ENCODE assay signal across 8 cellular contexts in the genomic region with DNA sequence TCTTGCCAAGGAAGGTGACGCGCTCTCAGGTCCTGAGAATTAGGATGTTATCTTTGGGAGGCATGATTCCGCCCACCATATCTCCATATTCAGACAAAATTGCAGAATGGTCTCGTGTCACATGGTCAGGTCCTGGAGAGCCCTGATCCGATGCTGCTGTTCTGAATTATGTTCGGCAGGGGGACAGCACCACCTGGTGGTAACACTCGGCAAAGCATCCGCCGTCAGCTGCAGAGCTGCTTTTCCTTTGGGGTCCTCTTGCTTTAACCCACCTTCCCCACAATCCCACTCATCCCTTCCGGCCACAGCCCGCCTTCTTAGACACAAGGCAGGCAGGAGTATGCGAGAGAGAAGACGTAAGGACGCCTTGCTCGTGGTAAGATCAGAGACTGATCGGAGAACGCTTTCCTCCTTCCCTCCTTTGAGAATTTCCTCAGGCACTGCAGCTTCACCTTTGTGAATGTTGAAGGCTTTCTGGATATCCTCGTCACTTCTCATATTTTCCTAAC.
DNase-seq lines count a peak whose midpoint lies in the region; ATAC-seq and TF ChIP-seq lines count a peak whose summit lies in the region.

No MANE protein-coding gene starts in this region.

- H3K9me3 ChIP-seq in WERI-Rb-1 (ENCODE audit: severe bottlenecking) = no peaks in the 10 kb centered on the region

- H3K4me3 ChIP-seq in GM12875 (ENCODE audit: low read depth, low read length) (no peak overlapping the region), WERI-Rb-1 (ENCODE audit: low read depth, low read length) (peak overlapping the region; percentile 31)

- DNase-seq in NCI-H1105 treated with DMSO at 0.1 percent for 48 hours (lab: John Stamatoyannopoulos, UW) (peak; percentile 52), WERI-Rb-1 (peak; percentile 78), T47D (ENCODE audit: low read depth in 1 of 2, low spot score in 1 of 2) (peak; percentile 7 to 40), iris pigment epithelial cell (ENCODE audit: low read depth) (peak; percentile 26)
- DNase-seq in stimulated activated CD4-positive, alpha-beta T cell treated with anti-CD3 and anti-CD28 coated beads, Interleukin-1b, Interleukin-23, amount 100 ng/mL, for 1 hour (ENCODE audit: low read depth in 2 of 2) = peak; percentile 14 to 54

- H3K27me3 ChIP-seq in WERI-Rb-1 (ENCODE audit: insufficient read depth, low read depth, severe bottlenecking) = no peaks in the 10 kb centered on the region

- in situ Hi-C loops in T47D (cut with HindIII; ENCODE audit: low pct_unique_long_range_greater_than_20kb, low sequenced_read_pairs) = no loop called here

- ATAC-seq in HG02588 (IDR thresholded peaks at IDR 0.05; ENCODE audit: unreplicated experiment) (peak; percentile 77), GM18505 (IDR thresholded peaks at IDR 0.05; ENCODE audit: unreplicated experiment) (no peak)

- H3K27ac ChIP-seq in WERI-Rb-1 = no peak overlapping the region; the same call in 1 of the 2 replicates

- peak; percentile 96 for TF ChIP-seq CTCF in GM12875 (IDR thresholded peaks at IDR 0.05; ENCODE audit: borderline replicate concordance, insufficient read depth, low read depth, low read length)
- peak; percentile 97 for TF ChIP-seq CTCF in WERI-Rb-1 (IDR thresholded peaks at IDR 0.05; ENCODE audit: low read depth, low read length)

- TF ChIP-seq POLR2A in GM18505 (IDR thresholded peaks at IDR 0.05; ENCODE audit: borderline replicate concordance, extremely low read depth, insufficient read depth, insufficient read length) = no peak

- no peaks in the 10 kb centered on the region for H3K36me3 ChIP-seq in WERI-Rb-1

Comparison
In these comparisons a context has a peak if more than half of its experiments do, and no peak if none do; other contexts are left out.
1. DNase-seq: peak in every context shown above with its lines; median percentile 78 in WERI-Rb-1; 52 in NCI-H1105 treated with DMSO at 0.1 percent for 48 hours; 34 in stimulated activated CD4-positive, alpha-beta T cell treated with anti-CD3 and anti-CD28 coated beads, Interleukin-1b, Interleukin-23, amount 100 ng/mL, for 1 hour; 26 in iris pigment epithelial cell; 24 in T47D.